In the genomic region with DNA sequence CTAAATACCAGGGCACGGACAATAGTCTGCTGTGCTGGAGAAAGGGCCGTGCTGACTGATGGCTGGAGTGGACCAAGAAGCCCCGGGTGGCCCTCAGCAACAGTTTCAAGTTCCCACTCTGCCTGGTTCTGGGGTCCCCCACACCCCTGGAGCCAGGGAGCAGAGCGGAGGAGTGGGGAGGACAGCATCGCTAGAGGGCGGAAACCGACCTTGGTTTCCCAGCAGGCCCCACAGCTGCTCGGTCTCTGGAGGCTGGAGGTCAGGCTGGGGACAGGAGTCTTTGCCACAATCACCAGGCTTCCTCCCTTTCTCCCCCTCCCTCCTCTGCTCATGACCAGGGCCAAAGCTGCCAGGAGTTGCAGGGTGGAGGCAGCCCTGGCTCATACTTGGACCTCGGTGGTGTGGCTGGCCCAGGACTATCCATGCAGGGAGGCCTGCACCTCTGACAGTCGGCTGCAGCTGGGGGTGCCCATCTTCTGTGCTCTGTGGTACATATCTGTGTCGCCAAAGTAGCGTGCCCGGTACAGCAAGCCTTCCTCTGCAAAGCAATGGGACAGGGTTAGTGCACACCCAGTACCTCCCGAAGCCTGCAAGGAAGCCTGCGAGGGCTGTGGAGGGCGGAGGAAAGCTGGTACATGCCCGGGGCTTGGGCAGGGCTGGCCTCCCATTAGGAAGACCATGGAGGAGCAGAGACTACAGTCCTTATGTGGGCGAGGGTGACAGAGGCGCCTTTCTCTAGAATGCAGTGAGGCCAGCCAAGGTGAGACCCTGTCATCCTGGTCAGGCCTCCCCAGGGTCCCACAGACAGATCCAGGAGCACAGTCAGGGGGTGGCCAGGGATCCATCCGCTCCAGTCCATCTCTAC, we compare ENCODE assay signal across 8 cellular contexts. TPM values are rescaled to one million over a fixed set of nuclear protein-coding genes. Genes with fewer than 3 reads are reported as not detected.
DNase-seq lines count a peak whose midpoint lies in the region; ATAC-seq and TF ChIP-seq lines count a peak whose summit lies in the region.

No MANE protein-coding gene starts in this region.

- peaks cover 20% of the 10 kb centered on the region for H3K36me3 ChIP-seq in fibroblast of lung (ENCODE audit: control insufficient read depth, insufficient read depth, low read length)
- H3K36me3 ChIP-seq in rectal smooth muscle tissue (ENCODE audit: control insufficient read depth, insufficient read depth, low read length), result peaks cover 19% of the 10 kb centered on the region

- H3K4me2 ChIP-seq in fibroblast of lung (ENCODE audit: extremely low read depth, insufficient read depth, low read length), result peak overlapping the region; percentile 17

- H4K20me1 ChIP-seq in fibroblast of lung (ENCODE audit: control insufficient read depth, extremely low read depth, insufficient read depth, low read length), result no peaks in the 10 kb centered on the region

- H3K9ac ChIP-seq in fibroblast of lung (ENCODE audit: insufficient read depth, low read length) (peak overlapping the region; percentile 53), rectal smooth muscle tissue (ENCODE audit: low read length) (no peak overlapping the region)

- H3K9me3 ChIP-seq in fibroblast of lung (ENCODE audit: control insufficient read depth, insufficient read depth, low read depth, low read length), result no peaks in the 10 kb centered on the region

- no peaks in the 10 kb centered on the region for H3K79me2 ChIP-seq in fibroblast of lung (ENCODE audit: control insufficient read depth, insufficient read depth, low read length)

- peak overlapping the region; percentile 83 for H3K27ac ChIP-seq in fibroblast of lung (ENCODE audit: insufficient read depth, low read length)
- H3K27ac ChIP-seq in rectal smooth muscle tissue (ENCODE audit: low read depth, low read length), result peak overlapping the region; percentile 35

- H3K4me1 ChIP-seq in fibroblast of lung (ENCODE audit: control insufficient read depth, extremely low read depth, insufficient read depth, low read length) (peaks cover 36% of the 10 kb centered on the region), rectal smooth muscle tissue (ENCODE audit: control insufficient read depth, insufficient read depth, low read length) (peaks cover 6% of the 10 kb centered on the region)

- no peak overlapping the region for H2AFZ ChIP-seq in fibroblast of lung (ENCODE audit: low read length)

- TF ChIP-seq CTCF in fibroblast of lung (conservative IDR thresholded peaks at IDR 0.05 in 1 of 2, IDR thresholded peaks at IDR 0.05 in 1 of 2; ENCODE audit: low read depth in 1 of 2, low read length in 2 of 2), result peak in 1 of 2 donors; percentile 5

- ATAC-seq in HG03175 (IDR thresholded peaks at IDR 0.05; ENCODE audit: unreplicated experiment), result peak; percentile 35

- H3K27me3 ChIP-seq in fibroblast of lung (ENCODE audit: control insufficient read depth, insufficient read depth, low read length) (no peaks in the 10 kb centered on the region), rectal smooth muscle tissue (ENCODE audit: control insufficient read depth, insufficient read depth, low read length) (no peaks in the 10 kb centered on the region)

- no peak overlapping the region for H3K4me3 ChIP-seq in fibroblast of lung (replicated peaks in 1 of 4; ENCODE audit: control extremely low read depth in 1 of 4, insufficient read depth in 1 of 4, low read depth in 3 of 4, low read length in 4 of 4)
- H3K4me3 ChIP-seq in rectal smooth muscle tissue (ENCODE audit: low read length), result no peak overlapping the region

- DNase-seq in stimulated activated CD4-positive, alpha-beta T cell treated with anti-CD3 and anti-CD28 coated beads, Interleukin-1b, Interleukin-23, amount 100 ng/mL, for 48 hours, result peak; percentile 52
- DNase-seq in stimulated activated CD4-positive, alpha-beta T cell treated with anti-CD3 and anti-CD28 coated beads, Interleukin-12 subunit alpha, Interleukin-12 subunit beta, amount 100 ng/mL, for 4 hours, result no peak
- DNase-seq in UCSD-AML1 (lab: John Stamatoyannopoulos, UW; ENCODE audit: unreplicated experiment), result peak; percentile 80
- peak; percentile 67 to 91 for DNase-seq in fibroblast of lung (ENCODE audit: low read depth in 2 of 2)
- DNase-seq in NCI-H2171 treated with DMSO at 0.1 percent for 48 hours (lab: John Stamatoyannopoulos, UW), result no peak
- no peak for DNase-seq in NCI-H748 (lab: John Stamatoyannopoulos, UW; ENCODE audit: unreplicated experiment)

RNA-seq across cellular contexts. Expression of a gene that starts 19.1 kb away (rescaled TPM):
- 20.5 and 26.3 TPM in 2 replicates for total RNA-seq in fibroblast of lung
- polyA plus RNA-seq in fibroblast of lung, result 16.0 and 17.2 TPM in 2 replicates
- 28.0 and 28.7 TPM in 2 replicates for polyA plus RNA-seq in fibroblast of lung (2012)
- polyA minus RNA-seq in fibroblast of lung (ENCODE audit: low replicate concordance), result 36.0 and 54.5 TPM in 2 replicates

Comparison
In these comparisons a context has a peak if more than half of its experiments do, and no peak if none do; other contexts are left out.
1. DNase-seq: peak in stimulated activated CD4-positive, alpha-beta T cell treated with anti-CD3 and anti-CD28 coated beads, Interleukin-1b, Interleukin-23, amount 100 ng/mL, for 48 hours (single experiment), UCSD-AML1 (single experiment) and fibroblast of lung (2 of 2); none in stimulated activated CD4-positive, alpha-beta T cell treated with anti-CD3 and anti-CD28 coated beads, Interleukin-12 subunit alpha, Interleukin-12 subunit beta, amount 100 ng/mL, for 4 hours (single experiment), NCI-H2171 treated with DMSO at 0.1 percent for 48 hours (single experiment) and NCI-H748 (single experiment).